In genomic region chr2:27050281-27050995, GRCh38 we compare ENCODE assay signal across 8 cellular contexts. TPM values are rescaled to one million over a fixed set of nuclear protein-coding genes. Genes with fewer than 3 reads are reported as not detected.
DNase-seq lines count a peak whose midpoint lies in the region; ATAC-seq and TF ChIP-seq lines count a peak whose summit lies in the region.

No MANE protein-coding gene starts in this region.

- H3K4me1 Mint-ChIP-seq in naive thymus-derived CD8-positive, alpha-beta T cell, result peaks cover 22 to 37% (median 29%) of the 10 kb centered on the region in 4 donors
- H3K4me1 Mint-ChIP-seq in stimulated activated naive B cell treated with anti-CD40 and anti-IgM and Interleukin-4, amounts not matched to agents 10 μg/mL and 1 μg/mL and 100 μg/mL, for 72 hours, result peaks cover 25 to 42% of the 10 kb centered on the region in 2 donors

- peak overlapping the region; percentile 97 to 100 (median 99) for H3K27ac Mint-ChIP-seq in naive thymus-derived CD8-positive, alpha-beta T cell
- peak overlapping the region; percentile 100 for H3K27ac Mint-ChIP-seq in stimulated activated naive B cell treated with anti-CD40 and anti-IgM and Interleukin-4, amounts not matched to agents 10 μg/mL and 1 μg/mL and 100 μg/mL, for 72 hours

- TF ChIP-seq CTCF in Peyer's patch (IDR thresholded peaks at IDR 0.05), result peak in 4 of 6 experiments; percentile 23 to 55 (median 52)

- peak; percentile 91 for DNase-seq in DMS79 treated with DMSO at 0.1 percent for 48 hours (lab: John Stamatoyannopoulos, UW)
- peak; percentile 99 for DNase-seq in KG1 (lab: John Stamatoyannopoulos, UW)
- DNase-seq in Peyer's patch, result peak; percentile 89 to 97 (median 96)
- DNase-seq in activated T-helper 1 cell treated with Interleukin-2 at 50 U/mL for 16 hours (ENCODE audit: low read depth), result peak; percentile 85
- DNase-seq in fibroblast of gingiva (ENCODE audit: low read depth), result peak; percentile 95
- DNase-seq in naive thymus-derived CD8-positive, alpha-beta T cell, result peak; percentile 73 to 99 (median 92)
- DNase-seq in stimulated activated naive B cell treated with anti-CD40 and anti-IgM and Interleukin-4, amounts not matched to agents 10 μg/mL and 1 μg/mL and 100 μg/mL, for 72 hours, result peak; percentile 92

- peak; percentile 41 for ATAC-seq in GM21737 (IDR thresholded peaks at IDR 0.05; ENCODE audit: unreplicated experiment)
- ATAC-seq in naive thymus-derived CD8-positive, alpha-beta T cell, result peak; percentile 60 to 66
- ATAC-seq in stimulated activated naive B cell treated with anti-CD40 and anti-IgM and Interleukin-4, amounts not matched to agents 10 μg/mL and 1 μg/mL and 100 μg/mL, for 72 hours (replicated peaks), result peak; percentile 70 to 74

- H3K9me3 ChIP-seq in Peyer's patch, result no peaks in the 10 kb centered on the region

- H3K9me3 Mint-ChIP-seq in naive thymus-derived CD8-positive, alpha-beta T cell, result peaks cover 0 to 10% (median 3%) of the 10 kb centered on the region in 9 donors
- H3K9me3 Mint-ChIP-seq in stimulated activated naive B cell treated with anti-CD40 and anti-IgM and Interleukin-4, amounts not matched to agents 10 μg/mL and 1 μg/mL and 100 μg/mL, for 72 hours, result peaks cover 1 to 7% of the 10 kb centered on the region in 2 donors

- H3K36me3 ChIP-seq in Peyer's patch, result peaks cover 0 to 19% (median 0%) of the 10 kb centered on the region in 3 donors

- peaks cover 0 to 16% (median 8%) of the 10 kb centered on the region in 3 donors for H3K36me3 Mint-ChIP-seq in naive thymus-derived CD8-positive, alpha-beta T cell
- H3K36me3 Mint-ChIP-seq in stimulated activated naive B cell treated with anti-CD40 and anti-IgM and Interleukin-4, amounts not matched to agents 10 μg/mL and 1 μg/mL and 100 μg/mL, for 72 hours, result peaks cover 22 to 34% of the 10 kb centered on the region in 2 donors

- peak overlapping the region; percentile 80 to 93 (median 90) for H3K27ac ChIP-seq in Peyer's patch

- peak overlapping the region; percentile 62 to 96 (median 92) for H3K4me3 ChIP-seq in Peyer's patch

- TF ChIP-seq POLR2A in Peyer's patch (IDR thresholded peaks at IDR 0.05), result peak in 1 of 2 donors; percentile 18

- H3K27me3 ChIP-seq in Peyer's patch, result no peaks in the 10 kb centered on the region

- H3K27me3 Mint-ChIP-seq in naive thymus-derived CD8-positive, alpha-beta T cell, result peaks cover 0 to 12% (median 0%) of the 10 kb centered on the region in 5 donors
- peaks cover 9 to 12% of the 10 kb centered on the region in 2 donors for H3K27me3 Mint-ChIP-seq in stimulated activated naive B cell treated with anti-CD40 and anti-IgM and Interleukin-4, amounts not matched to agents 10 μg/mL and 1 μg/mL and 100 μg/mL, for 72 hours

- peaks cover 0 to 14% (median 8%) of the 10 kb centered on the region in 4 donors for H3K4me1 ChIP-seq in Peyer's patch

- peak overlapping the region; percentile 86 to 99 (median 97) for H3K4me3 Mint-ChIP-seq in naive thymus-derived CD8-positive, alpha-beta T cell
- peak overlapping the region; percentile 91 to 94 for H3K4me3 Mint-ChIP-seq in stimulated activated naive B cell treated with anti-CD40 and anti-IgM and Interleukin-4, amounts not matched to agents 10 μg/mL and 1 μg/mL and 100 μg/mL, for 72 hours

- POLR2A ChIA-PET in naive thymus-derived CD8-positive, alpha-beta T cell (lab: Charles Lee), result interaction anchor here (0.6 to 17.0 kb wide), 22 partner anchors 9 to 910 kb away, joined by 3 to 270 read pairs (median 6); partner anchors contain the start of genes ATRAID, KHK, NRBP1 and OST4

RNA-seq across cellular contexts. Expression of gene AGBL5, which starts 1.0 kb away (rescaled TPM):
- 10 to 100 TPM in 3 of 4 donors, 1 to 10 TPM in 1; 7.5 to 18.2 (median 12.3) TPM for total RNA-seq in Peyer's patch
- 10 to 100 TPM; 13.2 to 15.8 TPM for total RNA-seq in naive thymus-derived CD8-positive, alpha-beta T cell
- polyA plus RNA-seq in naive thymus-derived CD8-positive, alpha-beta T cell, result 1 to 10 TPM; 7.9 to 9.3 (median 8.2) TPM

RNA-seq across cellular contexts. Expression of gene TMEM214, which starts 17.7 kb away (rescaled TPM):
- 100 to 1,000 TPM in 1 of 4 donors, 10 to 100 TPM in 3; 50.1 to 121 (median 82.0) TPM for total RNA-seq in Peyer's patch
- total RNA-seq in naive thymus-derived CD8-positive, alpha-beta T cell, result 10 to 100 TPM; 60.0 to 60.9 TPM
- 10 to 100 TPM; 19.4 to 25.8 (median 20.8) TPM for polyA plus RNA-seq in naive thymus-derived CD8-positive, alpha-beta T cell

RNA-seq across cellular contexts. Expression of gene OST4, which starts 21.0 kb away (rescaled TPM):
- 100 to 1,000 TPM; 136 to 329 (median 225) TPM for total RNA-seq in Peyer's patch
- total RNA-seq in naive thymus-derived CD8-positive, alpha-beta T cell, result 100 to 1,000 TPM; 246 to 268 TPM
- 100 to 1,000 TPM; 827 to 916 (median 901) TPM for polyA plus RNA-seq in naive thymus-derived CD8-positive, alpha-beta T cell

RNA-seq across cellular contexts. Expression of gene EMILIN1, which starts 28.0 kb away (rescaled TPM):
- 10 to 100 TPM in 2 of 4 donors, 1 to 10 TPM in 2; 7.9 to 32.2 (median 13.3) TPM for total RNA-seq in Peyer's patch
- total RNA-seq in naive thymus-derived CD8-positive, alpha-beta T cell, result under 1 TPM; 0.41 to 0.86 TPM
- polyA plus RNA-seq in naive thymus-derived CD8-positive, alpha-beta T cell, result 1 to 10 TPM in 1 of 3 donors, under 1 TPM in 2; 0.90 to 1.1 (median 0.98) TPM

RNA-seq across cellular contexts. Expression of gene KHK, which starts 36.1 kb away (rescaled TPM):
- 100 to 1,000 TPM in 3 of 4 donors, 10 to 100 TPM in 1; 40.4 to 576 (median 435) TPM for total RNA-seq in Peyer's patch
- total RNA-seq in naive thymus-derived CD8-positive, alpha-beta T cell, result 1 to 10 TPM; 6.3 to 7.2 TPM
- 1 to 10 TPM; 6.0 to 8.9 (median 6.1) TPM for polyA plus RNA-seq in naive thymus-derived CD8-positive, alpha-beta T cell

Comparison
In these comparisons a context has a peak if more than half of its experiments do, and no peak if none do; other contexts are left out.
1. Peak in every context shown above with its lines: DNase-seq, ATAC-seq, H3K4me3 ChIP-seq and H3K27ac ChIP-seq.